ENCODE assay signal across 17 cellular contexts in the genomic region with DNA sequence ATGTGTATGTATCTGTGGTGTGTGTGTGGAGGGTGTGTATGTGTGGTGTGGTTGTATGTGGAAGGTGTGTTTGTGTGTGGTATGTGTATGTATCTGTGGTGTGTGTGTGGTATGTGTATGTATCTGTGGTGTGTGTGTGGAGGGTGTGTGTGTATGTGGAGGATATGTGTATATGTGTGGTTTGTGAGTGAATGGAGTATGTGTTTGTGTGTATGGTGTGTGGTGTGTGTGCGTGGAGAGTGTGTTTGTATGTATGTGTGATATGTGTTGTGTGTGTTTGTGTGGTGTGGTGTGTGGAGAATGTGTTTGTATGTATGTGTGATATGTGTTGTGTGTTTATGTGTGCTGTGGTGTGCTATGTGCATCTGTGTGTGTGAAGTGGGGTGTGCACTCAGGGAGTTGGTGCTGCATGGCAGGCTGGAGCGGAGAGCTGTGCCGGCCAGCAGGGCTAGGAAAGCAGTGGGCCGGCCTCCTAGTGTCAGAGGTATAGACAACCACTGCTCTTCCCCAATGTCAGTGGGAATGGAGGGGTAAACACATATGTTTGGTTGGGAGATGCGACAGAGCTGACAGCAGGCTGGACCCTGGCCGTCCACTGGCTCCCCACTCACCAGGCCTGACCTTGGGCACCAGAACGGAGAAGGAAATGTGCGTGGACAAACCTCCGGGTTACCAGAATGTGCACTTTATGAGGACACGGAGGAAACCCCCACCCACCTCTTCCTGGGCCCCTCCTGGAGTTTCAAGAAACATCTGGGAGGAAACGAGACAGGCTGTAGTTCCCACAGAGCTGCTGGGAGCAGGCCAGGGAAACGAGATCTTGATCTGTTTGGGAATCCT.
A peak's percentile ranks its signal among the peaks of the same experiment; 100 is the strongest.
DNase-seq lines count a peak whose midpoint lies in the region; ATAC-seq, FAIRE-seq and TF ChIP-seq lines count a peak whose summit lies in the region.
"Had no signal": no experiment of that assay in that cellular context is flagged by ENCODE, and none has a peak within 500 bp of the region (broad histone marks: within the 10 kb centered on the region; RNA-seq: fewer than 3 reads in every experiment).

No MANE protein-coding gene starts in this region.

- ATAC-seq in PC-3 (no peak), GM19452 (IDR thresholded peaks at IDR 0.05; ENCODE audit: unreplicated experiment) (no peak)
- ATAC-seq: left lung had no signal

- no peaks in the 10 kb centered on the region for H3K9me3 ChIP-seq in BLaER1
- H3K9me3 ChIP-seq in astrocyte (ENCODE audit: insufficient read depth, low read depth, low read length) = no peaks in the 10 kb centered on the region
- no peaks in the 10 kb centered on the region for H3K9me3 ChIP-seq in PC-3 (ENCODE audit: low read length)
- no peaks in the 10 kb centered on the region for H3K9me3 ChIP-seq in ascending aorta
- H3K9me3 ChIP-seq: left lung had no signal

- intact Hi-C loops in PC-3 (cut with micrococcal nuclease) = no loop called here
- intact Hi-C loops in ascending aorta (cut with DNase I) = no loop called here

- peak; percentile 97 for FAIRE-seq in HTR-8/SVneo (lab: Jason Lieb, UNC)
- no peak for FAIRE-seq in astrocyte (lab: Jason Lieb, UNC)

- H3K79me2 ChIP-seq in astrocyte (ENCODE audit: insufficient read depth, low read length) = no peaks in the 10 kb centered on the region
- H3K79me2 ChIP-seq in PC-3 (ENCODE audit: low read length) = no peaks in the 10 kb centered on the region

- H3K27ac ChIP-seq in BLaER1 = no peak overlapping the region
- H3K27ac ChIP-seq in astrocyte (ENCODE audit: low read depth, low read length) = no peak overlapping the region
- H3K27ac ChIP-seq in PC-3 (ENCODE audit: low read length) = no peak overlapping the region
- no peak overlapping the region for H3K27ac ChIP-seq in ascending aorta
- H3K27ac ChIP-seq: left lung, PC-9 had no signal

- H3K9me2 ChIP-seq in PC-3 (replicated peaks; ENCODE audit: low read length) = no peaks in the 10 kb centered on the region

- H3K4me3 Mint-ChIP-seq in astrocyte (ENCODE audit: unreplicated experiment) = no peak overlapping the region
- H3K4me3 Mint-ChIP-seq: activated CD4-positive, alpha-beta memory T cell treated with anti-CD3 and anti-CD28 coated beads for 36 hours; activated T-helper 1 cell treated with anti-CD3 and anti-CD28 coated beads, Interleukin-12 subunit alpha, Interleukin-12 subunit beta, Interleukin-2, Interleukin-4 antibody, amounts not matched to agents 30 ng/mL and 10 ng/mL and 1 ng/mL, durations not matched to agents 14 hours and 24 hours and 36 hours; central memory CD8-positive, alpha-beta T cell had no signal

- H3K4me3 ChIP-seq in BLaER1 (no peak overlapping the region), astrocyte (ENCODE audit: insufficient read depth, low read depth, low read length) (no peak overlapping the region), PC-3 (ENCODE audit: low read length) (no peak overlapping the region), ascending aorta (no peak overlapping the region)
- H3K4me3 ChIP-seq: left lung, PC-9 had no signal

- DNase-seq in HTR-8/SVneo (ENCODE audit: insufficient read length, low spot score) (no peak), astrocyte (ENCODE audit: low read depth) (no peak), iris pigment epithelial cell (ENCODE audit: low read depth) (peak; percentile 26), PC-3 (no peak), ascending aorta (ENCODE audit: low spot score in 2 of 2) (no peak), NCI-H2107 treated with DMSO at 0.1 percent for 48 hours (lab: John Stamatoyannopoulos, UW; ENCODE audit: unreplicated experiment) (no peak)
- DNase-seq: activated CD4-positive, alpha-beta memory T cell treated with anti-CD3 and anti-CD28 coated beads for 36 hours; COR-L47; left lung; NCI-H2029; NCI-H524 treated with DMSO at 0.1 percent for 48 hours; occipital lobe; PC-9 had no signal

- H3K36me3 Mint-ChIP-seq in astrocyte (ENCODE audit: low read depth, unreplicated experiment) = no peaks in the 10 kb centered on the region
- H3K36me3 Mint-ChIP-seq: activated CD4-positive, alpha-beta memory T cell treated with anti-CD3 and anti-CD28 coated beads for 36 hours had no signal

- peaks cover 2% of the 10 kb centered on the region for H3K27me3 Mint-ChIP-seq in astrocyte (ENCODE audit: low read depth, unreplicated experiment)
- H3K27me3 Mint-ChIP-seq: central memory CD8-positive, alpha-beta T cell had no signal

- no peaks in the 10 kb centered on the region for H3F3A ChIP-seq in PC-3 (ENCODE audit: low read length, unreplicated experiment)

- TF ChIP-seq CTCF in astrocyte (IDR thresholded peaks at IDR 0.05; ENCODE audit: insufficient read depth, low read depth, low read length) (no peak), PC-3 (conservative IDR thresholded peaks at IDR 0.05; ENCODE audit: low read depth, low read length) (no peak), ascending aorta (IDR thresholded peaks at IDR 0.05) (no peak)

- peaks cover 24% of the 10 kb centered on the region for H3K4me1 Mint-ChIP-seq in astrocyte (ENCODE audit: low read depth, unreplicated experiment)
- H3K4me1 Mint-ChIP-seq: central memory CD8-positive, alpha-beta T cell had no signal

- no peaks in the 10 kb centered on the region for H3K9me3 Mint-ChIP-seq in astrocyte (ENCODE audit: unreplicated experiment)
- H3K9me3 Mint-ChIP-seq: activated CD4-positive, alpha-beta memory T cell treated with anti-CD3 and anti-CD28 coated beads for 36 hours; activated T-helper 1 cell treated with anti-CD3 and anti-CD28 coated beads, Interleukin-12 subunit alpha, Interleukin-12 subunit beta, Interleukin-2, Interleukin-4 antibody, amounts not matched to agents 30 ng/mL and 10 ng/mL and 1 ng/mL, durations not matched to agents 14 hours and 24 hours and 36 hours; central memory CD8-positive, alpha-beta T cell had no signal

- POLR2A ChIA-PET in PC-3 (lab: Charles Lee; ENCODE audit: unreplicated experiment) = no interaction called here

- no peak overlapping the region for H2AFZ ChIP-seq in astrocyte (ENCODE audit: low read depth, low read length)
- H2AFZ ChIP-seq in PC-3 (ENCODE audit: low read length) = no peak overlapping the region
- H2AFZ ChIP-seq: PC-9 had no signal

- H3K27me3 ChIP-seq in BLaER1 = no peaks in the 10 kb centered on the region
- no peaks in the 10 kb centered on the region for H3K27me3 ChIP-seq in astrocyte (ENCODE audit: insufficient read depth, low read length)
- H3K27me3 ChIP-seq in PC-3 (ENCODE audit: low read length) = no peaks in the 10 kb centered on the region
- H3K27me3 ChIP-seq in ascending aorta = no peaks in the 10 kb centered on the region
- H3K27me3 ChIP-seq: left lung had no signal

- no peak overlapping the region for H3K9ac ChIP-seq in BLaER1
- H3K9ac ChIP-seq in astrocyte (ENCODE audit: low read length) = peak overlapping the region; percentile 6
- no peak overlapping the region for H3K9ac ChIP-seq in PC-3 (ENCODE audit: low read length)

- H3K4me1 ChIP-seq in BLaER1 = peaks cover 14% of the 10 kb centered on the region
- peaks cover 36% of the 10 kb centered on the region for H3K4me1 ChIP-seq in astrocyte (ENCODE audit: insufficient read depth, low read length)
- H3K4me1 ChIP-seq in PC-3 (ENCODE audit: insufficient read depth, low read length) = peaks cover 23% of the 10 kb centered on the region
- no peaks in the 10 kb centered on the region for H3K4me1 ChIP-seq in ascending aorta

- H4K20me1 ChIP-seq in BLaER1 (no peaks in the 10 kb centered on the region), astrocyte (ENCODE audit: insufficient read depth, low read length) (no peaks in the 10 kb centered on the region), PC-3 (ENCODE audit: low read length) (no peaks in the 10 kb centered on the region)

- CTCF ChIA-PET in PC-3 (lab: Charles Lee) = no interaction called here

- BruUV-seq in PC-3 (replicated peaks; lab: Mats Ljungman, UMichigan) = no TSS peak

- H3K4me2 ChIP-seq in BLaER1 (peak overlapping the region; percentile 52), astrocyte (ENCODE audit: low read length) (peak overlapping the region; percentile 20), PC-3 (ENCODE audit: low read length) (no peak overlapping the region)
- H3K4me2 ChIP-seq: PC-9 had no signal

- no peaks in the 10 kb centered on the region for H3K36me3 ChIP-seq in BLaER1
- H3K36me3 ChIP-seq in astrocyte (ENCODE audit: insufficient read depth, low read length) = no peaks in the 10 kb centered on the region
- H3K36me3 ChIP-seq in PC-3 (ENCODE audit: low read depth, low read length) = no peaks in the 10 kb centered on the region
- no peaks in the 10 kb centered on the region for H3K36me3 ChIP-seq in ascending aorta
- H3K36me3 ChIP-seq: left lung had no signal

- H3K27ac Mint-ChIP-seq in astrocyte (ENCODE audit: unreplicated experiment) = no peak overlapping the region
- H3K27ac Mint-ChIP-seq: activated CD4-positive, alpha-beta memory T cell treated with anti-CD3 and anti-CD28 coated beads for 36 hours; activated T-helper 1 cell treated with anti-CD3 and anti-CD28 coated beads, Interleukin-12 subunit alpha, Interleukin-12 subunit beta, Interleukin-2, Interleukin-4 antibody, amounts not matched to agents 30 ng/mL and 10 ng/mL and 1 ng/mL, durations not matched to agents 14 hours and 24 hours and 36 hours had no signal
